ENCODE assay signal across 8 cellular contexts in genomic region chr18:12307251-12307736, GRCh38. TPM values are rescaled to one million over a fixed set of nuclear protein-coding genes. Genes with fewer than 3 reads are reported as not detected.
DNase-seq lines count a peak whose midpoint lies in the region; ATAC-seq and TF ChIP-seq lines count a peak whose summit lies in the region.

No MANE protein-coding gene starts in this region.

- peak overlapping the region; percentile 86 for H3K4me3 ChIP-seq in HFF-Myc (replicated peaks; ENCODE audit: low read depth, low read length)
- peak overlapping the region; percentile 80 for H3K4me3 ChIP-seq in neuron (ENCODE audit: low read length)

- H3K4me1 ChIP-seq in foreskin keratinocyte: peaks cover 5% of the 10 kb centered on the region
- H3K4me1 ChIP-seq in neuron (ENCODE audit: insufficient read depth, low read length): peaks cover 9% of the 10 kb centered on the region

- TF ChIP-seq CTCF in HFF-Myc (IDR thresholded peaks at IDR 0.05; ENCODE audit: low read depth, low read length, missing control alignments) (no peak), foreskin keratinocyte (conservative IDR thresholded peaks at IDR 0.05) (no peak)

- H2AFZ ChIP-seq in neuron (ENCODE audit: low read depth, low read length): peak overlapping the region; percentile 53

- H3K27ac Mint-ChIP-seq in activated CD4-positive, alpha-beta memory T cell treated with anti-CD3 and anti-CD28 coated beads for 36 hours: no peak overlapping the region

- peaks cover 41% of the 10 kb centered on the region for H3K27me3 Mint-ChIP-seq in activated CD4-positive, alpha-beta memory T cell treated with anti-CD3 and anti-CD28 coated beads for 36 hours

- DNase-seq in CD1c-positive myeloid dendritic cell (ENCODE audit: extremely low spot score) (peak; percentile 70), HFF-Myc (ENCODE audit: extremely low read depth, low read depth) (no peak), foreskin keratinocyte (peak in 1 of 2 donors; percentile 52), RPMI8226 (no peak), NCI-H69 (lab: John Stamatoyannopoulos, UW) (no peak)
- DNase-seq in activated CD4-positive, alpha-beta memory T cell treated with anti-CD3 and anti-CD28 coated beads for 36 hours: no peak
- no peak for DNase-seq in effector CD8-positive, alpha-beta T cell (lab: John Stamatoyannopoulos, UW)

- H3K4me1 Mint-ChIP-seq in activated CD4-positive, alpha-beta memory T cell treated with anti-CD3 and anti-CD28 coated beads for 36 hours (ENCODE audit: low read depth): peaks cover 10% of the 10 kb centered on the region

- CTCF ChIA-PET in activated CD4-positive, alpha-beta memory T cell treated with anti-CD3 and anti-CD28 coated beads for 36 hours (lab: Charles Lee): interaction anchor here (0.6 kb wide), 1 partner anchor 396 kb away, joined by 3 read pairs; no protein-coding TSS in a partner anchor

- intact Hi-C loops in activated CD4-positive, alpha-beta memory T cell treated with anti-CD3 and anti-CD28 coated beads for 36 hours (cut with micrococcal nuclease): no loop called here

- H3K27ac ChIP-seq in foreskin keratinocyte: peak overlapping the region; percentile 59

- peaks cover 13% of the 10 kb centered on the region for H3K36me3 ChIP-seq in neuron (ENCODE audit: insufficient read depth, low read length)

- H3K36me3 Mint-ChIP-seq in activated CD4-positive, alpha-beta memory T cell treated with anti-CD3 and anti-CD28 coated beads for 36 hours: peaks cover 6% of the 10 kb centered on the region

- H3K4me3 Mint-ChIP-seq in activated CD4-positive, alpha-beta memory T cell treated with anti-CD3 and anti-CD28 coated beads for 36 hours: peak overlapping the region; percentile 72

- H3K9me3 ChIP-seq in neuron (ENCODE audit: low read length): peaks cover 6% of the 10 kb centered on the region

- ATAC-seq in foreskin keratinocyte: no peak

- H3K27me3 ChIP-seq in foreskin keratinocyte: no peaks in the 10 kb centered on the region
- H3K27me3 ChIP-seq in neuron (ENCODE audit: insufficient read depth, low read length): peaks cover 22% of the 10 kb centered on the region

- H3K9me3 Mint-ChIP-seq in activated CD4-positive, alpha-beta memory T cell treated with anti-CD3 and anti-CD28 coated beads for 36 hours: peaks cover 5% of the 10 kb centered on the region

- POLR2A ChIA-PET in activated CD4-positive, alpha-beta memory T cell treated with anti-CD3 and anti-CD28 coated beads for 36 hours (lab: Charles Lee): no interaction called here

RNA-seq across cellular contexts. Expression of gene TUBB6, which starts 0.7 kb away (rescaled TPM):
- 1 to 10 TPM; 6.7 to 7.5 TPM for total RNA-seq in activated CD4-positive, alpha-beta memory T cell treated with anti-CD3 and anti-CD28 coated beads for 36 hours
- total RNA-seq in foreskin keratinocyte: 772 and 774 TPM in 2 replicates
- 680 and 693 TPM in 2 replicates for polyA plus RNA-seq in foreskin keratinocyte

RNA-seq across cellular contexts. Expression of gene CIDEA, which starts 53.1 kb away (rescaled TPM):
- not detected for total RNA-seq in activated CD4-positive, alpha-beta memory T cell treated with anti-CD3 and anti-CD28 coated beads for 36 hours
- total RNA-seq in foreskin keratinocyte: 12.3 and 12.5 TPM in 2 replicates
- polyA plus RNA-seq in foreskin keratinocyte: 18.5 and 21.2 TPM in 2 replicates

Comparison
In these comparisons a context has a peak if more than half of its experiments do, and no peak if none do; other contexts are left out.
1. RNA of gene TUBB6, which starts 0.7 kb away (total RNA-seq): 772 to 774 TPM in foreskin keratinocyte; 6.7 to 7.5 TPM in activated CD4-positive, alpha-beta memory T cell treated with anti-CD3 and anti-CD28 coated beads for 36 hours; every median in the first group is over 10 times any median in the second.
2. RNA of gene CIDEA, which starts 53.1 kb away (total RNA-seq): 12.3 to 12.5 TPM in foreskin keratinocyte; not detected in activated CD4-positive, alpha-beta memory T cell treated with anti-CD3 and anti-CD28 coated beads for 36 hours; every median in the first group is over 10 times any median in the second.